Comparison of ENCODE assay signal across 10 cellular contexts in the genomic region with DNA sequence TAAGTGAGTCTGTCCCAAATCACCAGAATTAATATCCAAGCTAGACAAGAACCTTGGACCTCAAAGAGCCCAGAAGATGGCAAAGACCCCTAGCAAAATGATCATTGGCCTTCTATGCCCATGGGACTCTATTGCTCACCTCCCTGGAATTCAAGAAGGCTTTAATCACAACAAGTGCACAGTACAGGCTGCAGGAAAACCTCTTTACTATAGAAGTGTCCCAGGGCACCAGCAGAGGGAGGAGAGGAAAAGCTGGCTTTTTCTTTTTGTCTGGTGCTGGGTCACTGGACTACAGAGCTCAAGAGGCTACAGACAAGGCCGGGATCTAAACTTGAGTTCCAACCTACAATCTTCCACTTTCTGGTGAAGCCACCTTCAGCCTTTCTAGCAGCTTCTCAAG.
DNase-seq lines count a peak whose midpoint lies in the region; ATAC-seq and TF ChIP-seq lines count a peak whose summit lies in the region.
"Had no signal": no experiment of that assay in that cellular context is flagged by ENCODE, and none has a peak within 500 bp of the region (broad histone marks: within the 10 kb centered on the region; RNA-seq: fewer than 3 reads in every experiment).

No MANE protein-coding gene starts in this region.

- H3K27ac ChIP-seq in osteoblast (ENCODE audit: low read depth, low read length) (peak overlapping the region; percentile 75), OCI-LY7 (ENCODE audit: low read depth, low read length, poor library complexity, severe bottlenecking) (no peak overlapping the region)

- H3K79me2 ChIP-seq in osteoblast (ENCODE audit: insufficient read depth, low read length), result no peaks in the 10 kb centered on the region
- no peaks in the 10 kb centered on the region for H3K79me2 ChIP-seq in OCI-LY7 (ENCODE audit: insufficient read depth, low read depth, low read length)

- no peaks in the 10 kb centered on the region for H3K9me2 ChIP-seq in OCI-LY7 (ENCODE audit: insufficient read depth, low read length)

- POLR2A ChIA-PET in OCI-LY7 (lab: Charles Lee), result no interaction called here

- H2AFZ ChIP-seq in osteoblast (ENCODE audit: low read length), result no peak overlapping the region
- no peak overlapping the region for H2AFZ ChIP-seq in OCI-LY7 (ENCODE audit: low read length)

- H3K4me1 ChIP-seq in osteoblast (ENCODE audit: insufficient read depth, low read length), result peaks cover 46% of the 10 kb centered on the region
- H3K4me1 ChIP-seq in OCI-LY7 (ENCODE audit: insufficient read depth, low read length, poor library complexity, severe bottlenecking), result no peaks in the 10 kb centered on the region

- intact Hi-C loops in OCI-LY7 (cut with micrococcal nuclease; ENCODE audit: unreplicated experiment), result no loop called here

- no peaks in the 10 kb centered on the region for H3K36me3 ChIP-seq in osteoblast (ENCODE audit: insufficient read depth, low read length)
- no peaks in the 10 kb centered on the region for H3K36me3 ChIP-seq in OCI-LY7 (ENCODE audit: insufficient read depth, low read length)

- BruUV-seq in OCI-LY7 (replicated peaks; lab: Mats Ljungman, UMichigan), result no TSS peak

- peak; percentile 48 for TF ChIP-seq CTCF in osteoblast (IDR thresholded peaks at IDR 0.05; ENCODE audit: extremely low read depth, low read depth, low read length)
- no peak for TF ChIP-seq CTCF in OCI-LY7 (conservative IDR thresholded peaks at IDR 0.05; ENCODE audit: low read length)

- H3K4me2 ChIP-seq in osteoblast (ENCODE audit: insufficient read depth, low read length), result peak overlapping the region; percentile 51
- H3K4me2 ChIP-seq in OCI-LY7 (ENCODE audit: low read length), result no peak overlapping the region

- DNase-seq in AG08396 (ENCODE audit: low spot score) (peak; percentile 45), RPMI7951 (ENCODE audit: low read depth) (peak; percentile 55), osteoblast (ENCODE audit: insufficient read length, low spot score, missing footprints) (peak; percentile 90), NCI-H2081 (lab: John Stamatoyannopoulos, UW) (no peak), OCI-LY7 (ENCODE audit: low spot score) (no peak), HuH-7 (ENCODE audit: low spot score) (no peak)
- DNase-seq: Karpas-422; stimulated activated CD4-positive, alpha-beta T cell treated with anti-CD3 and anti-CD28 coated beads, Interleukin-12 subunit alpha, Interleukin-12 subunit beta, amount 100 ng/mL, for 4 hours had no signal

- no peaks in the 10 kb centered on the region for H3K27me3 ChIP-seq in osteoblast (ENCODE audit: insufficient read depth, low read length)

- H3K9me3 ChIP-seq in osteoblast (ENCODE audit: low read depth, low read length) (no peaks in the 10 kb centered on the region), OCI-LY7 (ENCODE audit: low read length) (no peaks in the 10 kb centered on the region)

- H3K4me3 ChIP-seq in osteoblast (ENCODE audit: insufficient read depth, low read length), result no peak overlapping the region
- no peak overlapping the region for H3K4me3 ChIP-seq in OCI-LY7 (ENCODE audit: low read depth, low read length, poor library complexity, severe bottlenecking)

- ATAC-seq in esophagus mucosa (peak; percentile 13), HG03354 (IDR thresholded peaks at IDR 0.05; ENCODE audit: poor library complexity, severe bottlenecking, unreplicated experiment) (no peak)

- peaks cover 2% of the 10 kb centered on the region for H4K20me1 ChIP-seq in osteoblast (ENCODE audit: insufficient read depth, low read length)
- H4K20me1 ChIP-seq in OCI-LY7 (ENCODE audit: insufficient read depth, low read length), result no peaks in the 10 kb centered on the region

- CTCF ChIA-PET in OCI-LY7 (lab: Charles Lee; ENCODE audit: unreplicated experiment), result no interaction called here

Comparison
In these comparisons a context has a peak if more than half of its experiments do, and no peak if none do; other contexts are left out.
1. DNase-seq: peak in AG08396 (single experiment), RPMI7951 (single experiment) and osteoblast (single experiment); none in NCI-H2081 (0 of 2), OCI-LY7 (single experiment) and HuH-7 (single experiment).